11 cellular contexts compared by ENCODE assay signal in genomic region chr10:61905446-61905725, GRCh38. TPM values are rescaled to one million over a fixed set of nuclear protein-coding genes. Genes with fewer than 3 reads are reported as not detected.
DNase-seq lines count a peak whose midpoint lies in the region; ATAC-seq, FAIRE-seq and TF ChIP-seq lines count a peak whose summit lies in the region.
"Had no signal": no experiment of that assay in that cellular context is flagged by ENCODE, and none has a peak within 500 bp of the region (broad histone marks: within the 10 kb centered on the region; RNA-seq: fewer than 3 reads in every experiment).

No MANE protein-coding gene starts in this region.

- CTCF ChIA-PET in activated CD4-positive, alpha-beta memory T cell treated with anti-CD3 and anti-CD28 coated beads for 36 hours (lab: Charles Lee): interaction anchor here (0.8 to 2.2 kb wide), 10 partner anchors 9 to 142 kb away, joined by 3 to 11 read pairs (median 4); no protein-coding TSS in a partner anchor

- H3K9me3 ChIP-seq in keratinocyte (ENCODE audit: control insufficient read depth, low read depth, low read length) (no peaks in the 10 kb centered on the region), testis (no peaks in the 10 kb centered on the region)

- H3K9me1 ChIP-seq in keratinocyte (ENCODE audit: control insufficient read depth, extremely low read depth, insufficient read depth, low read length): no peaks in the 10 kb centered on the region

- peaks cover 2% of the 10 kb centered on the region for H3K9me3 Mint-ChIP-seq in activated T-cell treated with anti-CD3 and anti-CD28 coated beads, Interleukin-2, amount 50 U/mL, for 24 hours
- H3K9me3 Mint-ChIP-seq in activated CD4-positive, alpha-beta memory T cell treated with anti-CD3 and anti-CD28 coated beads for 36 hours: no peaks in the 10 kb centered on the region

- H3K4me1 Mint-ChIP-seq in activated T-cell treated with anti-CD3 and anti-CD28 coated beads, Interleukin-2, amount 50 U/mL, for 24 hours (ENCODE audit: low read depth): peaks cover 49% of the 10 kb centered on the region
- peaks cover 43% of the 10 kb centered on the region for H3K4me1 Mint-ChIP-seq in activated CD4-positive, alpha-beta memory T cell treated with anti-CD3 and anti-CD28 coated beads for 36 hours (ENCODE audit: low read depth)

- H3K4me3 ChIP-seq in keratinocyte (ENCODE audit: control insufficient read depth in 2 of 3, extremely low read depth in 1 of 3, insufficient read depth in 2 of 3, low read depth in 1 of 3, low read length in 3 of 3): no peak overlapping the region
- H3K4me3 ChIP-seq in testis: no peak overlapping the region
- no peak overlapping the region for H3K4me3 ChIP-seq in lower leg skin (ENCODE audit: low read depth, poor library complexity, severe bottlenecking)

- 57 to 63% methylated on average over 1 of the region's 1 CpG for WGBS in testis, 2 donors
- 89 to 90% methylated on average over 1 of the region's 1 CpG for WGBS in lower leg skin, 2 donors

- dilution Hi-C loops in keratinocyte (cut with MboI; ENCODE audit: extremely low pct_ligation_motif_present, low sequenced_read_pairs): no loop called here

- DNase-seq in activated T-cell treated with anti-CD3 and anti-CD28 coated beads, Interleukin-2, amount 50 U/mL, for 24 hours: no peak
- DNase-seq in activated T-cell treated with anti-CD3 and anti-CD28 coated beads for 4 hours (no peak), keratinocyte (ENCODE audit: low read depth, low spot score) (no peak), testis (no peak), lower leg skin (ENCODE audit: low spot score in 2 of 2) (no peak), HuH-7.5 (ENCODE audit: low spot score) (no peak)
- no peak for DNase-seq in activated CD4-positive, alpha-beta memory T cell treated with anti-CD3 and anti-CD28 coated beads for 36 hours
- DNase-seq: heart right ventricle, NCI-H187, SIG-M5 had no signal

- H3K4me2 ChIP-seq in keratinocyte (ENCODE audit: control insufficient read depth, extremely low read depth, insufficient read depth, low read depth, low read length): peak overlapping the region; percentile 89

- no peaks in the 10 kb centered on the region for H3K27me3 Mint-ChIP-seq in activated T-cell treated with anti-CD3 and anti-CD28 coated beads, Interleukin-2, amount 50 U/mL, for 24 hours
- no peaks in the 10 kb centered on the region for H3K27me3 Mint-ChIP-seq in activated CD4-positive, alpha-beta memory T cell treated with anti-CD3 and anti-CD28 coated beads for 36 hours

- H3K4me3 Mint-ChIP-seq in activated T-cell treated with anti-CD3 and anti-CD28 coated beads, Interleukin-2, amount 50 U/mL, for 24 hours: peak overlapping the region; percentile 90
- peak overlapping the region; percentile 90 for H3K4me3 Mint-ChIP-seq in activated CD4-positive, alpha-beta memory T cell treated with anti-CD3 and anti-CD28 coated beads for 36 hours

- TF ChIP-seq POLR2A in testis (IDR thresholded peaks at IDR 0.05) (no peak), lower leg skin (IDR thresholded peaks at IDR 0.05) (no peak)

- H3K36me3 ChIP-seq in keratinocyte (ENCODE audit: control insufficient read depth in 2 of 2, extremely low read depth in 1 of 2, insufficient read depth in 2 of 2, low read length in 2 of 2): no peaks in the 10 kb centered on the region
- no peaks in the 10 kb centered on the region for H3K36me3 ChIP-seq in testis (ENCODE audit: low read depth, missing control alignments)
- H3K36me3 ChIP-seq: heart right ventricle had no signal

- no peaks in the 10 kb centered on the region for H4K20me1 ChIP-seq in keratinocyte (ENCODE audit: control insufficient read depth, extremely low read depth, insufficient read depth, low read length)

- peak overlapping the region; percentile 93 for H3K27ac Mint-ChIP-seq in activated T-cell treated with anti-CD3 and anti-CD28 coated beads, Interleukin-2, amount 50 U/mL, for 24 hours
- peak overlapping the region; percentile 87 for H3K27ac Mint-ChIP-seq in activated CD4-positive, alpha-beta memory T cell treated with anti-CD3 and anti-CD28 coated beads for 36 hours

- H3K27ac ChIP-seq in keratinocyte (ENCODE audit: control insufficient read depth, insufficient read depth, low read length) (peak overlapping the region; percentile 99), testis (peak overlapping the region; percentile 9 to 97)

- TF ChIP-seq CTCF in keratinocyte (optimal IDR thresholded peaks at IDR 0.05 in 1 of 3, IDR thresholded peaks at IDR 0.05 in 1 of 3, conservative IDR thresholded peaks at IDR 0.05 in 1 of 3; ENCODE audit: extremely low read depth in 1 of 3, insufficient read depth in 2 of 3, low read length in 3 of 3) (no peak), testis (IDR thresholded peaks at IDR 0.05) (no peak), lower leg skin (IDR thresholded peaks at IDR 0.05) (no peak)

- POLR2A ChIA-PET in activated CD4-positive, alpha-beta memory T cell treated with anti-CD3 and anti-CD28 coated beads for 36 hours (lab: Charles Lee): interaction anchor here (1.0 to 5.9 kb wide), 4 partner anchors 29 to 278 kb away, joined by 3 to 67 read pairs (median 6); no protein-coding TSS in a partner anchor

- no peak for ATAC-seq in HG03039 (IDR thresholded peaks at IDR 0.05; ENCODE audit: unreplicated experiment)
- ATAC-seq: heart right ventricle had no signal

- H3K79me2 ChIP-seq in keratinocyte (ENCODE audit: control insufficient read depth, insufficient read depth, low read length): peaks cover 46% of the 10 kb centered on the region

- H3K9ac ChIP-seq in keratinocyte (ENCODE audit: control insufficient read depth, extremely low read depth, insufficient read depth, low read length): no peak overlapping the region

- FAIRE-seq in keratinocyte (lab: Jason Lieb, UNC): no peak

- H3K27me3 ChIP-seq in keratinocyte (ENCODE audit: control insufficient read depth, extremely low read depth, insufficient read depth, low read length) (no peaks in the 10 kb centered on the region), testis (no peaks in the 10 kb centered on the region)
- H3K27me3 ChIP-seq: heart right ventricle had no signal

- H3K36me3 Mint-ChIP-seq in activated T-cell treated with anti-CD3 and anti-CD28 coated beads, Interleukin-2, amount 50 U/mL, for 24 hours (ENCODE audit: low read depth): peaks cover 77% of the 10 kb centered on the region
- H3K36me3 Mint-ChIP-seq in activated CD4-positive, alpha-beta memory T cell treated with anti-CD3 and anti-CD28 coated beads for 36 hours: peaks cover 44% of the 10 kb centered on the region

- intact Hi-C loops in activated CD4-positive, alpha-beta memory T cell treated with anti-CD3 and anti-CD28 coated beads for 36 hours (cut with micrococcal nuclease): loop anchor here (10.0 kb wide), 1 partner anchor 2001 kb away; the partner anchor contains the start of gene CCDC6
- intact Hi-C loops in testis (cut with DNase I; ENCODE audit: low total_unique reads) (no loop called here), lower leg skin (cut with DNase I; ENCODE audit: low total_unique reads) (no loop called here)

- H2AFZ ChIP-seq in keratinocyte (ENCODE audit: control insufficient read depth, low read length): no peak overlapping the region

- H3K4me1 ChIP-seq in keratinocyte (ENCODE audit: control insufficient read depth, extremely low read depth, insufficient read depth, low read length) (peaks cover 6% of the 10 kb centered on the region), testis (peaks cover 9% of the 10 kb centered on the region)

RNA-seq across cellular contexts. Expression of gene ARID5B, which starts 3.9 kb away (rescaled TPM):
- total RNA-seq in activated CD4-positive, alpha-beta memory T cell treated with anti-CD3 and anti-CD28 coated beads for 36 hours: 10 to 100 TPM; 79.4 to 79.6 TPM
- polyA plus RNA-seq in keratinocyte (5.1 to 7.0 TPM (median 5.4 TPM) in 3 replicates), testis (ENCODE audit: insufficient read depth, low read depth, low replicate concordance) (14.3 TPM)
- polyA plus RNA-seq in keratinocyte (2011; ENCODE audit: low read depth): 21.8 TPM
- 2.6 and 3.8 TPM in 2 replicates for polyA plus RNA-seq in keratinocyte (2011; cell fraction: cytosol; rRNA removed)
- 10.2 TPM in 2 replicates for polyA plus RNA-seq in keratinocyte (2011; cell fraction: nucleus; rRNA removed)
- 6.4 and 15.8 TPM in 2 replicates for polyA plus RNA-seq in keratinocyte (2012; ENCODE audit: low replicate concordance)
- 15.2 to 37.1 TPM (median 28.8 TPM) in 3 replicates for polyA minus RNA-seq in keratinocyte
- 6.1 TPM for polyA minus RNA-seq in keratinocyte (2011; cell fraction: cytosol; rRNA and poly(A)+ RNA removed)
- 24.1 and 47.5 TPM in 2 replicates for polyA minus RNA-seq in keratinocyte (2011; cell fraction: nucleus; rRNA and poly(A)+ RNA removed)
- total RNA-seq in testis (10 to 100 TPM; 52.1 to 73.6 TPM), lower leg skin (100 to 1,000 TPM in 1 of 4 donors, 10 to 100 TPM in 3; 47.2 to 127 (median 62.8) TPM)
